23 cellular contexts compared by ENCODE assay signal in the genomic region with DNA sequence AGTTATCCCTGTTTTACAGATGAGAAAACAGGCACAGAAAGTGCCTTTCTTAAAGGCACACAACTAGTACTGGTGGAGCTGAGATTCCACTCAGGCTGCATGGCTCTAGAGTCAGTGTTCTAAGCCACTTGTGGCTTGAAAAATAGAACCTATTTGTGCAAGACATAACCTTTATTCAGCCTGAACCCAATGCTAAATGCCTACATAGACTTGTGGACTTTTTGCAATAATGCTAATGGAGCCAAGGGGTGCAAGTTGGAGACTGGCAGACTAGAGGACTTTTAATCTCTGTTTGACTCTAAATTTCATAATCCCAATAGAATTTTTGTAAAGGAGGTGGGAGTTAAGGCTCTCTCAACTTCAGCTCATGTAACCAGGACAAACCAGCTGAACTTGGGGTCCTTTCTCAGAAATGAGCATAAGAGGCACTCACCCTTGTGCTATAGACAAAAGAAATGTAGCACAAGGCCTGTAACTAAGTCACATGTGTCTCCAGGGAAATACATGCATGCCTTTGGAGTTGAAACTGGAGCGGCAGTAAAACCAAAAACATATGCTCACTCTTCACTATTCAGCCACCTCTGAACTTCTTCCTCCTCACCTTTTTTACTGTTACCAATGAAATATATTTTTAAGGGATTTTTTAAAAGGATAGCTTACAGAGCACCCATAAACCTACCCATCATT.
"Had no signal": no experiment of that assay in that cellular context is flagged by ENCODE, and none has a peak within 500 bp of the region (broad histone marks: within the 10 kb centered on the region; RNA-seq: fewer than 3 reads in every experiment).

No MANE protein-coding gene starts in this region.

- ATAC-seq: activated naive CD4-positive, alpha-beta T cell treated with anti-CD3 and anti-CD28 coated beads, Interleukin-2, amount 50 U/mL, for 72 hours; effector memory CD8-positive, alpha-beta T cell; left colon; natural killer cell treated with Interleukin-12 subunit alpha and Interleukin-12 subunit beta and Interleukin-15 and Interleukin-18, amount 100 ng/mL, for 72 hours; stimulated activated naive CD8-positive, alpha-beta T cell treated with anti-CD3 and anti-CD28 coated beads, Interleukin-15, Interleukin-2, amounts not matched to agents 100 U/mL and 50 U/mL, for 24 hours had no signal

- H3K27ac ChIP-seq: esophagus squamous epithelium, skin epidermis, suprapubic skin, transverse colon, WERI-Rb-1 had no signal

- H3K27me3 ChIP-seq: esophagus squamous epithelium, suprapubic skin, transverse colon had no signal

- H3K27ac Mint-ChIP-seq: activated T-helper 1 cell treated with anti-CD3 and anti-CD28 coated beads, Interleukin-12 subunit alpha, Interleukin-12 subunit beta, Interleukin-2, Interleukin-4 antibody, amounts not matched to agents 30 ng/mL and 10 ng/mL and 1 ng/mL, durations not matched to agents 14 hours and 24 hours and 36 hours; effector memory CD8-positive, alpha-beta T cell; natural killer cell treated with Interleukin-12 subunit alpha and Interleukin-12 subunit beta and Interleukin-15 and Interleukin-18, amount 100 ng/mL, for 72 hours; progenitor cell of endocrine pancreas had no signal

- H3K4me3 Mint-ChIP-seq: activated T-helper 1 cell treated with anti-CD3 and anti-CD28 coated beads, Interleukin-12 subunit alpha, Interleukin-12 subunit beta, Interleukin-2, Interleukin-4 antibody, amounts not matched to agents 30 ng/mL and 10 ng/mL and 1 ng/mL, durations not matched to agents 14 hours and 24 hours and 36 hours; effector memory CD8-positive, alpha-beta T cell; natural killer cell treated with Interleukin-12 subunit alpha and Interleukin-12 subunit beta and Interleukin-15 and Interleukin-18, amount 100 ng/mL, for 72 hours had no signal

- H3K36me3 ChIP-seq: esophagus squamous epithelium, suprapubic skin, transverse colon, WERI-Rb-1 had no signal

- H3K4me1 ChIP-seq: esophagus squamous epithelium, suprapubic skin had no signal

- H3K4me3 ChIP-seq: esophagus squamous epithelium, lung, skin epidermis, suprapubic skin, transverse colon had no signal

- DNase-seq: activated CD4-positive, alpha-beta T cell treated with anti-CD3 and anti-CD28 coated beads, Interleukin-2, amount 50 U/mL, for 4 hours; activated gamma-delta T cell treated with Interleukin-2 at 50 U/mL for 16 hours; cerebellar nuclear complex; dermis blood vessel endothelial cell; effector memory CD8-positive, alpha-beta T cell; esophagus squamous epithelium; foreskin melanocyte; glutamatergic neuron; hippocampal formation; left colon; nucleus accumbens; stimulated activated naive CD8-positive, alpha-beta T cell treated with anti-CD3 and anti-CD28 coated beads, Interleukin-15, Interleukin-2, amounts not matched to agents 100 U/mL and 50 U/mL, for 24 hours; transverse colon; WERI-Rb-1 had no signal

- H3K9me3 ChIP-seq: suprapubic skin had no signal

- FAIRE-seq: bronchial epithelial cell, islet of Langerhans had no signal
